ENCODE assay signal across 12 cellular contexts in genomic region chr7:19587291-19587690, GRCh38.
DNase-seq lines count a peak whose midpoint lies in the region; ATAC-seq and TF ChIP-seq lines count a peak whose summit lies in the region.
"Had no signal": no experiment of that assay in that cellular context is flagged by ENCODE, and none has a peak within 500 bp of the region (broad histone marks: within the 10 kb centered on the region; RNA-seq: fewer than 3 reads in every experiment).

No MANE protein-coding gene starts in this region.

- H3K9ac ChIP-seq in mammary epithelial cell (ENCODE audit: insufficient read depth, low read length): no peak overlapping the region

- no peak overlapping the region for H3K27ac Mint-ChIP-seq in MCF 10A (ENCODE audit: low read depth, unreplicated experiment)
- H3K27ac Mint-ChIP-seq: stimulated activated naive CD8-positive, alpha-beta T cell treated with anti-CD3 and anti-CD28 coated beads, Interleukin-15, Interleukin-2, amounts not matched to agents 100 ng/mL and 50 ng/mL, for 24 hours had no signal

- peaks cover 16% of the 10 kb centered on the region for H3K9me3 Mint-ChIP-seq in MCF 10A (ENCODE audit: unreplicated experiment)

- H2AFZ ChIP-seq in mammary epithelial cell (ENCODE audit: low read depth, low read length): no peak overlapping the region

- no peak overlapping the region for H3K4me2 ChIP-seq in mammary epithelial cell (ENCODE audit: insufficient read depth, low read depth, low read length)

- BruUV-seq in MCF 10A (replicated peaks; lab: Mats Ljungman, UMichigan) (no TSS peak), mammary epithelial cell (replicated peaks; lab: Mats Ljungman, UMichigan) (no TSS peak)

- CTCF ChIA-PET in MCF 10A (lab: Yijun Ruan, JAX) (interaction anchor here (0.6 to 1.6 kb wide), 3 partner anchors 9 to 1235 kb away, joined by 3 to 6 read pairs (median 3); no protein-coding TSS in a partner anchor), mammary epithelial cell (lab: Charles Lee; ENCODE audit: low non-redundant PET) (no interaction called here)

- H3K79me2 ChIP-seq in mammary epithelial cell (ENCODE audit: insufficient read depth, low read length): no peaks in the 10 kb centered on the region

- peak; percentile 70 for ATAC-seq in HG02852 (IDR thresholded peaks at IDR 0.05; ENCODE audit: unreplicated experiment)

- in situ Hi-C loops in mammary epithelial cell (cut with MboI; ENCODE audit: low sequenced_read_pairs in 2 of 2): no loop called here

- intact Hi-C loops in MCF 10A (cut with micrococcal nuclease): no loop called here
- intact Hi-C loops in mammary epithelial cell (cut with micrococcal nuclease): no loop called here
- intact Hi-C loops in uterus (cut with DNase I; ENCODE audit: low total_unique reads): no loop called here

- H3K36me3 ChIP-seq in mammary epithelial cell (ENCODE audit: insufficient read depth, low read length) (no peaks in the 10 kb centered on the region), uterus (no peaks in the 10 kb centered on the region)

- H4K20me1 ChIP-seq in mammary epithelial cell (ENCODE audit: insufficient read depth, low read length): no peaks in the 10 kb centered on the region

- DNase-seq in MCF 10A (ENCODE audit: unreplicated experiment) (peak; percentile 28), mammary epithelial cell (no peak), RKO (ENCODE audit: low spot score) (peak; percentile 11), NCI-H1105 (lab: John Stamatoyannopoulos, UW) (no peak), NCI-H2196 treated with DMSO at 0.1 percent for 48 hours (lab: John Stamatoyannopoulos, UW; ENCODE audit: unreplicated experiment) (no peak), uterus (no peak)
- DNase-seq in stimulated activated naive CD4-positive, alpha-beta T cell treated with Interleukin-2 at 50 U/mL for 16 hours (lab: John Stamatoyannopoulos, UW): no peak
- DNase-seq: cerebellar nuclear complex, foreskin fibroblast, NCI-H187 had no signal

- H3K27ac ChIP-seq in mammary epithelial cell (ENCODE audit: insufficient read depth, low read depth, low read length) (no peak overlapping the region), uterus (no peak overlapping the region)

- dilution Hi-C loops in mammary epithelial cell (cut with HindIII; ENCODE audit: low sequenced_read_pairs): no loop called here

- H3K4me1 ChIP-seq in mammary epithelial cell (ENCODE audit: insufficient read depth, low read length): no peaks in the 10 kb centered on the region
- H3K4me1 ChIP-seq in uterus: no peaks in the 10 kb centered on the region

- TF ChIP-seq POLR2A in uterus (IDR thresholded peaks at IDR 0.05): no peak

- POLR2A ChIA-PET in MCF 10A (lab: Yijun Ruan, JAX): interaction anchor here (0.6 kb wide), 1 partner anchor 1044 kb away, joined by 4 read pairs; no protein-coding TSS in a partner anchor

- peaks cover 9% of the 10 kb centered on the region for H3K4me1 Mint-ChIP-seq in MCF 10A (ENCODE audit: insufficient read depth, unreplicated experiment)

- H3K36me3 Mint-ChIP-seq in MCF 10A (ENCODE audit: insufficient read depth, unreplicated experiment): no peaks in the 10 kb centered on the region

- no peak overlapping the region for H3K4me3 Mint-ChIP-seq in MCF 10A (ENCODE audit: unreplicated experiment)
- H3K4me3 Mint-ChIP-seq: stimulated activated naive CD8-positive, alpha-beta T cell treated with anti-CD3 and anti-CD28 coated beads, Interleukin-15, Interleukin-2, amounts not matched to agents 100 ng/mL and 50 ng/mL, for 24 hours had no signal

- H3K9me3 ChIP-seq in mammary epithelial cell (replicated peaks; ENCODE audit: insufficient read depth, low read length): no peaks in the 10 kb centered on the region
- no peaks in the 10 kb centered on the region for H3K9me3 ChIP-seq in uterus

- no peaks in the 10 kb centered on the region for H3K27me3 Mint-ChIP-seq in MCF 10A (ENCODE audit: insufficient read depth, unreplicated experiment)
- H3K27me3 Mint-ChIP-seq: stimulated activated naive CD8-positive, alpha-beta T cell treated with anti-CD3 and anti-CD28 coated beads, Interleukin-15, Interleukin-2, amounts not matched to agents 100 ng/mL and 50 ng/mL, for 24 hours had no signal

- TF ChIP-seq CTCF in MCF 10A (IDR thresholded peaks at IDR 0.05; ENCODE audit: unreplicated experiment) (peak; percentile 9), mammary epithelial cell (conservative IDR thresholded peaks at IDR 0.05 in 1 of 2, IDR thresholded peaks at IDR 0.05 in 1 of 2; ENCODE audit: extremely low read depth in 1 of 2, insufficient read depth in 1 of 2, low read depth in 1 of 2, low read length in 2 of 2) (no peak), uterus (IDR thresholded peaks at IDR 0.05) (no peak)

- H3K27me3 ChIP-seq in mammary epithelial cell (ENCODE audit: insufficient read depth, low read length) (no peaks in the 10 kb centered on the region), uterus (no peaks in the 10 kb centered on the region)

- 43% methylated on average over 2 of the region's 2 CpGs for WGBS in mammary epithelial cell (ENCODE audit: low coverage, missing lambda C conversion rate)

- H3K4me3 ChIP-seq in mammary epithelial cell (replicated peaks in 1 of 3; ENCODE audit: insufficient read depth in 1 of 3, low read depth in 2 of 3, low read length in 3 of 3): no peak overlapping the region
- H3K4me3 ChIP-seq in uterus: no peak overlapping the region

Comparison
In these comparisons a context has a peak if more than half of its experiments do, and no peak if none do; other contexts are left out.
1. DNase-seq: peak in MCF 10A (single experiment) and RKO (single experiment); none in mammary epithelial cell (single experiment), NCI-H1105 (single experiment), stimulated activated naive CD4-positive, alpha-beta T cell treated with Interleukin-2 at 50 U/mL for 16 hours (single experiment), NCI-H2196 treated with DMSO at 0.1 percent for 48 hours (single experiment) and uterus (0 of 2).